Comparison of ENCODE assay signal across 7 cellular contexts in genomic region chr7:136710751-136711150, GRCh38.
"Had no signal": no experiment of that assay in that cellular context is flagged by ENCODE, and none has a peak within 500 bp of the region (broad histone marks: within the 10 kb centered on the region; RNA-seq: fewer than 3 reads in every experiment).

No MANE protein-coding gene starts in this region.

- H3K9ac ChIP-seq: GM23248 had no signal

- DNase-seq: GM23248, GOT3, H7, HFFc6 had no signal

- H3K9me3 ChIP-seq: HAP-1 had no signal

- H3K4me3 Mint-ChIP-seq: HFFc6 had no signal

- H2AFZ ChIP-seq: GM23248 had no signal

- H3K9me3 Mint-ChIP-seq: HFFc6 had no signal

- H3K27ac ChIP-seq: GM23248 had no signal

- ATAC-seq: HCT116, K562 had no signal

- H3K4me1 ChIP-seq: HAP-1 had no signal

- H3K36me3 ChIP-seq: HAP-1 had no signal

- H3K4me3 ChIP-seq: GM23248, HAP-1, K562 had no signal

- H3K27ac Mint-ChIP-seq: HFFc6 had no signal
